Comparison of ENCODE assay signal across 27 cellular contexts in genomic region chr10:52871191-52871843, GRCh38.
"Had no signal": no experiment of that assay in that cellular context is flagged by ENCODE, and none has a peak within 500 bp of the region (broad histone marks: within the 10 kb centered on the region; RNA-seq: fewer than 3 reads in every experiment).

No MANE protein-coding gene starts in this region.

- H3K4me1 ChIP-seq: Peyer's patch, SJSA1 had no signal

- H3K27me3 ChIP-seq: Peyer's patch, SJSA1 had no signal

- H3K4me3 ChIP-seq: Peyer's patch, SJSA1 had no signal

- FAIRE-seq: TTC549 had no signal

- H3K27ac ChIP-seq: Peyer's patch, RWPE1, SJSA1 had no signal

- H3K9me3 ChIP-seq: SJSA1 had no signal

- ATAC-seq: activated T-helper 17 cell treated with anti-CD3 and anti-CD28 coated beads, Interleukin-2, amount 50 U/mL, for 72 hours; T-cell had no signal

- H3K36me3 ChIP-seq: Peyer's patch, SJSA1 had no signal

- DNase-seq: activated CD4-positive, alpha-beta memory T cell treated with anti-CD3 and anti-CD28 coated beads for 36 hours; activated CD4-positive, alpha-beta T cell treated with anti-CD3 and anti-CD28 coated beads, Interleukin-2, amount 10 ng/mL, durations not matched to agents 7 days and 5 days; activated CD4-positive, CD25-positive, alpha-beta regulatory T cell; activated CD8-positive, alpha-beta memory T cell treated with anti-CD3 and anti-CD28 coated beads for 24 hours; activated gamma-delta T cell; activated naive CD4-positive, alpha-beta T cell treated with anti-CD3 and anti-CD28 coated beads for 36 hours; activated T-cell treated with anti-CD3 and anti-CD28 coated beads, Interleukin-2, amount 50 U/mL, for 48 hours; caudate nucleus; Kasumi-1; KBM-7; NCI-H1105 treated with DMSO at 0.1 percent for 48 hours; NCI-H1436 treated with DMSO at 0.1 percent for 48 hours; NCI-H1930; NCI-H2107; NCI-H2171 treated with DMSO at 0.1 percent for 48 hours; NCI-H226; NCI-H510A; NCI-H526 treated with DMSO at 0.1 percent for 48 hours; Peyer's patch; Right ventricle myocardium superior; T-cell; T-helper 2 cell; T1000 had no signal
